In genomic region chrX:110436497-110436896, GRCh38 we compare ENCODE assay signal across 25 cellular contexts.
"Had no signal": no experiment of that assay in that cellular context is flagged by ENCODE, and none has a peak within 500 bp of the region (broad histone marks: within the 10 kb centered on the region; RNA-seq: fewer than 3 reads in every experiment).

No MANE protein-coding gene starts in this region.

- H3K36me3 Mint-ChIP-seq: naive B cell; stimulated activated memory B cell treated with anti-CD40 and anti-IgM and Interleukin-4, amounts not matched to agents 10 μg/mL and 1 μg/mL and 100 μg/mL, for 72 hours had no signal

- H3K9me3 ChIP-seq: esophagus muscularis mucosa, gastroesophageal sphincter, left ventricle myocardium inferior, lower lobe of right lung, neutrophil, psoas muscle, spleen, testis, tibial nerve had no signal

- H3K4me1 Mint-ChIP-seq: naive B cell; stimulated activated memory B cell treated with anti-CD40 and anti-IgM and Interleukin-4, amounts not matched to agents 10 μg/mL and 1 μg/mL and 100 μg/mL, for 72 hours had no signal

- H3K36me3 ChIP-seq: esophagus muscularis mucosa, gastroesophageal sphincter, left ventricle myocardium inferior, lower lobe of right lung, neutrophil, spleen, tibial nerve had no signal

- H3K4me3 Mint-ChIP-seq: dendritic cell treated with granulocyte-macrophage colony-stimulating factor and Interleukin-4, amounts not matched to agents 40 ng/mL and 50 ng/mL, for 4 days; effector memory CD8-positive, alpha-beta T cell; naive B cell; nephron; stimulated activated memory B cell treated with anti-CD40 and anti-IgM and Interleukin-4, amounts not matched to agents 10 μg/mL and 1 μg/mL and 100 μg/mL, for 72 hours; stimulated activated naive CD8-positive, alpha-beta T cell treated with anti-CD3 and anti-CD28 coated beads, Interleukin-15, Interleukin-2, amounts not matched to agents 100 ng/mL and 50 ng/mL, for 24 hours had no signal

- H3K9me3 Mint-ChIP-seq: dendritic cell treated with granulocyte-macrophage colony-stimulating factor and Interleukin-4, amounts not matched to agents 40 ng/mL and 50 ng/mL, for 4 days; effector memory CD8-positive, alpha-beta T cell; nephron; stimulated activated memory B cell treated with anti-CD40 and anti-IgM and Interleukin-4, amounts not matched to agents 10 μg/mL and 1 μg/mL and 100 μg/mL, for 72 hours; stimulated activated naive CD8-positive, alpha-beta T cell treated with anti-CD3 and anti-CD28 coated beads, Interleukin-15, Interleukin-2, amounts not matched to agents 100 ng/mL and 50 ng/mL, for 24 hours had no signal

- H3K27ac Mint-ChIP-seq: dendritic cell treated with granulocyte-macrophage colony-stimulating factor and Interleukin-4, amounts not matched to agents 40 ng/mL and 50 ng/mL, for 4 days; effector memory CD8-positive, alpha-beta T cell; nephron; stimulated activated memory B cell treated with anti-CD40 and anti-IgM and Interleukin-4, amounts not matched to agents 10 μg/mL and 1 μg/mL and 100 μg/mL, for 72 hours; stimulated activated naive CD8-positive, alpha-beta T cell treated with anti-CD3 and anti-CD28 coated beads, Interleukin-15, Interleukin-2, amounts not matched to agents 100 ng/mL and 50 ng/mL, for 24 hours had no signal

- H3K4me1 ChIP-seq: esophagus muscularis mucosa, gastroesophageal sphincter, left ventricle myocardium inferior, lower lobe of right lung, psoas muscle, spleen, testis, tibial nerve had no signal

- H3K4me3 ChIP-seq: esophagus muscularis mucosa, gastroesophageal sphincter, left ventricle myocardium inferior, lower lobe of right lung, psoas muscle, spleen, testis, tibial nerve had no signal

- H3K27me3 ChIP-seq: gastroesophageal sphincter, neutrophil, testis had no signal

- ATAC-seq: effector memory CD8-positive, alpha-beta T cell; gastroesophageal sphincter; left cardiac atrium; lower lobe of right lung; psoas muscle; sciatic nerve; stimulated activated memory B cell treated with anti-CD40 and anti-IgM and Interleukin-4, amounts not matched to agents 10 μg/mL and 1 μg/mL and 100 μg/mL, for 72 hours had no signal

- H3K27ac ChIP-seq: epithelial cell of prostate, esophagus muscularis mucosa, gastroesophageal sphincter, left ventricle myocardium inferior, lower lobe of right lung, neutrophil, psoas muscle, spleen, testis, tibial nerve had no signal

- DNase-seq: effector memory CD8-positive, alpha-beta T cell; glutamatergic neuron; kidney; left cardiac atrium; left ventricle myocardium inferior; lower lobe of right lung; mesenchymal stem cell; naive B cell; psoas muscle; retina; spleen; stimulated activated CD4-positive, alpha-beta T cell treated with anti-CD3 and anti-CD28 coated beads, Interleukin-15, amount 100 ng/mL, for 24 hours; stimulated activated CD4-positive, alpha-beta T cell treated with anti-CD3 and anti-CD28 coated beads, Interleukin-1b, Interleukin-23, amount 100 ng/mL, for 48 hours; stimulated activated CD4-positive, alpha-beta T cell treated with anti-CD3 and anti-CD28 coated beads, Interleukin-4, amount 100 ng/mL, for 24 hours; testis had no signal

- H3K27me3 Mint-ChIP-seq: stimulated activated naive CD8-positive, alpha-beta T cell treated with anti-CD3 and anti-CD28 coated beads, Interleukin-15, Interleukin-2, amounts not matched to agents 100 ng/mL and 50 ng/mL, for 24 hours had no signal
